In the genomic region with DNA sequence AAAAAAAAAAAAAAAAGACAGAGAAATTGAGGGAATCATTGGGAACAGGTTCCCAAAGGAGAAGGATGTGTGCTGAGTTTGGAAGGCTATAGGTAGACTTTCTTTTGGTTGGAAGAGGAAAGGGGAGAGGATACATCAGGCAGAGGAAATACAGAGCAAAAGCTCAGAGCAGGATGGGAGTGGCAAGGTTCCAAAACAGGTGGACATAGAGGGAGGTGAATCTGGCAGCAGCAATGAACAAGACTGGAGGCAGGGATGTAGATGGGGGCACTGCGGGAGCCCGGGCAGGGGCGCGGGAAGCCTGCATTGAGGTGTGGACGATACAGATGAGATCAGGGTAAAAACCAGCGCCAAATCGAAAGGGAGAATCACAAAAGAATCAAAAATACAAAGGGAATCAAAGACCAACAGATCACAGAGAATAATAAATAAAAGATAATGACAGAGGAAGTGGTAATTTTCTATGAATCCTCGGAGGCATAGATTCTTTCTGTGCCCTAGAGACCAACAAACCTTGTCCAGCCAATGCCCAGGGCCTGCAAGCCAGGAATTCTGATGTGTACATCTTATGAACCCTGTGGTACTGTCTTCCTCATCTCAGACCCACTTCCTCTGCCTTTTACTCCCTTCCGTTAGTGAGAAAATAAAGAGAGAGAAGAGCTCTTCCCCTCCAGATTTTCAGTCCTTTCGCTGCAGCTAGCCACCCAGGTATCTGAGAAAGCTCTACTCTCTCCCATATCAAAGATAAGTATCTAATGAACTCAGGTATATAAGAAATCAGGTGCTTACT, we compare ENCODE assay signal across 15 cellular contexts.
DNase-seq lines count a peak whose midpoint lies in the region; ATAC-seq and TF ChIP-seq lines count a peak whose summit lies in the region.
"Had no signal": no experiment of that assay in that cellular context is flagged by ENCODE, and none has a peak within 500 bp of the region (broad histone marks: within the 10 kb centered on the region; RNA-seq: fewer than 3 reads in every experiment).

No MANE protein-coding gene starts in this region.

- no peak overlapping the region for H3K4me3 Mint-ChIP-seq in stimulated activated naive CD8-positive, alpha-beta T cell treated with anti-CD3 and anti-CD28 coated beads, Interleukin-15, Interleukin-2, amounts not matched to agents 100 ng/mL and 50 ng/mL, for 24 hours
- H3K4me3 Mint-ChIP-seq in brain = no peak overlapping the region

- intact Hi-C loops in posterior vena cava (cut with DNase I) = no loop called here

- H3K27me3 Mint-ChIP-seq in stimulated activated naive CD8-positive, alpha-beta T cell treated with anti-CD3 and anti-CD28 coated beads, Interleukin-15, Interleukin-2, amounts not matched to agents 100 ng/mL and 50 ng/mL, for 24 hours = no peaks in the 10 kb centered on the region
- H3K27me3 Mint-ChIP-seq in brain = no peaks in the 10 kb centered on the region

- peak overlapping the region; percentile 49 for H3K27ac Mint-ChIP-seq in stimulated activated naive CD8-positive, alpha-beta T cell treated with anti-CD3 and anti-CD28 coated beads, Interleukin-15, Interleukin-2, amounts not matched to agents 100 ng/mL and 50 ng/mL, for 24 hours
- peak overlapping the region in 4 of 5 experiments; percentile 3 to 48 (median 24) for H3K27ac Mint-ChIP-seq in brain

- H3K4me1 Mint-ChIP-seq in stimulated activated naive CD8-positive, alpha-beta T cell treated with anti-CD3 and anti-CD28 coated beads, Interleukin-15, Interleukin-2, amounts not matched to agents 100 ng/mL and 50 ng/mL, for 24 hours (ENCODE audit: low read depth) = peaks cover 48% of the 10 kb centered on the region
- H3K4me1 Mint-ChIP-seq in brain = peaks cover 18% of the 10 kb centered on the region

- TF ChIP-seq CTCF in brain (conservative IDR thresholded peaks at IDR 0.05) = no peak

- no peaks in the 10 kb centered on the region for H3K36me3 Mint-ChIP-seq in stimulated activated naive CD8-positive, alpha-beta T cell treated with anti-CD3 and anti-CD28 coated beads, Interleukin-15, Interleukin-2, amounts not matched to agents 100 ng/mL and 50 ng/mL, for 24 hours (ENCODE audit: low read depth)
- no peaks in the 10 kb centered on the region for H3K36me3 Mint-ChIP-seq in brain

- ATAC-seq in stimulated activated naive CD8-positive, alpha-beta T cell treated with anti-CD3 and anti-CD28 coated beads, Interleukin-15, Interleukin-2, amounts not matched to agents 100 U/mL and 50 U/mL, for 24 hours = no peak
- ATAC-seq: left ventricle myocardium superior had no signal

- H3K9me3 Mint-ChIP-seq in stimulated activated naive CD8-positive, alpha-beta T cell treated with anti-CD3 and anti-CD28 coated beads, Interleukin-15, Interleukin-2, amounts not matched to agents 100 ng/mL and 50 ng/mL, for 24 hours = no peaks in the 10 kb centered on the region
- H3K9me3 Mint-ChIP-seq in brain = no peaks in the 10 kb centered on the region

- DNase-seq in NCI-H748 (lab: John Stamatoyannopoulos, UW; ENCODE audit: unreplicated experiment) = peak; percentile 43
- DNase-seq in NCI-H748 treated with DMSO at 0.1 percent for 48 hours (lab: John Stamatoyannopoulos, UW) = no peak
- DNase-seq in stimulated activated naive CD8-positive, alpha-beta T cell treated with anti-CD3 and anti-CD28 coated beads, Interleukin-15, Interleukin-2, amounts not matched to agents 100 U/mL and 50 U/mL, for 24 hours = no peak
- DNase-seq in LoVo (ENCODE audit: low spot score) = no peak
- no peak for DNase-seq in T-helper 1 cell
- no peak for DNase-seq in posterior vena cava (ENCODE audit: low spot score)
- DNase-seq: activated CD4-positive, CD25-positive, alpha-beta regulatory T cell treated with anti-CD3 and anti-CD28 coated beads, Interleukin-2, amount 50 U/mL, for 72 hours; adrenal gland; left ventricle myocardium superior; midbrain; NCI-H1105; stimulated activated CD4-positive, alpha-beta T cell treated with anti-CD3 and anti-CD28 coated beads, Interleukin-4, amount 100 ng/mL, for 1 hour; T1000 had no signal
